In the genomic region with DNA sequence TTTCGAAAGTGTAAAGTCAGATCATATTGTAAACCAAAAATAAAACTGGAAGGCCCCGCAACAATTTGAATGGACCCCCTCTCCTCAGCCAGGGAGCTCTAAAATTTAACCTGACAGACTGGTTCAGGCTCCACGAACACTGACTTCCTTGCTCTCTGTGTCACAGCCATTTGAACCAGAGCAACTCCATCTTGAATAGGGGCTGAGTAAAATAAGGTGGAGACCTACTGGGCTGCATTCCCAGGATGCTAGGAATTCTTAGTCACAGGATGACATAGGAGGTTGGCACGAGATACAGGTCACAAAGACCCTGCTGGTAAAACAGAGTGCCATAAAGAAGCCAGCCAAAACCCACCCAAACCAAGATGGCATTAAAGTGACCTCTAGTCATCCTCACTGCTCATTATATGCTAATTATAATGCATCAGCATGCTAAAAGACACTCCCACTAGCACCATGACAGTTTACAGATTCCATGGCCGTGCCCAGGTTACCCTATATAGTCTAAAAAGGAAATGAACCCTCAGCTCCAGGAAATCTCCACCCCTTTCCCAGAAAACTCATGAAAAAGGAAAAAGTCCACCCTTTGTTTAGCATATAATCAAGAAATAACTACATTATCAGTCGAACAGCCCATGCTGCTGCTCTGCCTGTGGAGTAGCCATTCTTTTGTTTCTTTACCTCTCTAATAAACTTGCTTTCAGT, we compare ENCODE assay signal across 1 cellular context.
TF ChIP-seq lines count a peak whose summit lies in the region.

No MANE protein-coding gene starts in this region.

TF ChIP-seq in K562, 482 proteins besides CTCF, POLR2A, EP300 and RAD21 (continued from another document and continues in another):
- TF ChIP-seq, protein P1, sequence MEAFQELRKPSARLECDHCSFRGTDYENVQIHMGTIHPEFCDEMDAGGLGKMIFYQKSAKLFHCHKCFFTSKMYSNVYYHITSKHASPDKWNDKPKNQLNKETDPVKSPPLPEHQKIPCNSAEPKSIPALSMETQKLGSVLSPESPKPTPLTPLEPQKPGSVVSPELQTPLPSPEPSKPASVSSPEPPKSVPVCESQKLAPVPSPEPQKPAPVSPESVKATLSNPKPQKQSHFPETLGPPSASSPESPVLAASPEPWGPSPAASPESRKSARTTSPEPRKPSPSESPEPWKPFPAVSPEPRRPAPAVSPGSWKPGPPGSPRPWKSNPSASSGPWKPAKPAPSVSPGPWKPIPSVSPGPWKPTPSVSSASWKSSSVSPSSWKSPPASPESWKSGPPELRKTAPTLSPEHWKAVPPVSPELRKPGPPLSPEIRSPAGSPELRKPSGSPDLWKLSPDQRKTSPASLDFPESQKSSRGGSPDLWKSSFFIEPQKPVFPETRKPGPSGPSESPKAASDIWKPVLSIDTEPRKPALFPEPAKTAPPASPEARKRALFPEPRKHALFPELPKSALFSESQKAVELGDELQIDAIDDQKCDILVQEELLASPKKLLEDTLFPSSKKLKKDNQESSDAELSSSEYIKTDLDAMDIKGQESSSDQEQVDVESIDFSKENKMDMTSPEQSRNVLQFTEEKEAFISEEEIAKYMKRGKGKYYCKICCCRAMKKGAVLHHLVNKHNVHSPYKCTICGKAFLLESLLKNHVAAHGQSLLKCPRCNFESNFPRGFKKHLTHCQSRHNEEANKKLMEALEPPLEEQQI (IDR thresholded peaks at IDR 0.05), result no peak
- TF ChIP-seq CBFA2T3 (IDR thresholded peaks at IDR 0.05) (no peak), HNRNPK (IDR thresholded peaks at IDR 0.05; ENCODE audit: low read depth, low read length, poor library complexity, severe bottlenecking) (no peak), TCF7L2 (IDR thresholded peaks at IDR 0.05; ENCODE audit: low read depth, low read length) (no peak), ZNF24 (IDR thresholded peaks at IDR 0.05) (no peak), ETV1 (tag; conservative IDR thresholded peaks at IDR 0.05; ENCODE audit: low read depth) (peak; percentile 64), HDAC2 (IDR thresholded peaks at IDR 0.05) (no peak), LCOR (CRISPR knock-in tag; IDR thresholded peaks at IDR 0.05) (no peak), PHF20 (IDR thresholded peaks at IDR 0.05; ENCODE audit: partially characterized antibody) (no peak), DMBX1 (CRISPR knock-in tag; IDR thresholded peaks at IDR 0.05; ENCODE audit: borderline replicate concordance) (peak; percentile 74; the same call in 1 of the 2 replicates), HNRNPH1 (optimal IDR thresholded peaks at IDR 0.05; ENCODE audit: low read depth, low read length) (no peak), PPARD (CRISPR knock-in tag; IDR thresholded peaks at IDR 0.05) (no peak), BACH1 (tag; IDR thresholded peaks at IDR 0.05) (peak; percentile 69), NEUROD1 (IDR thresholded peaks at IDR 0.05; ENCODE audit: borderline replicate concordance, low read depth, low read length, partially characterized antibody) (no peak), ZNF41 (CRISPR knock-in tag; conservative IDR thresholded peaks at IDR 0.05) (no peak; the same call in 1 of the 2 replicates), ZNF311 (CRISPR knock-in tag; IDR thresholded peaks at IDR 0.05) (peak; percentile 81), ZNF583 (CRISPR knock-in tag; IDR thresholded peaks at IDR 0.05) (peak; percentile 43; the same call in 1 of the 2 replicates), ETS2 (tag; IDR thresholded peaks at IDR 0.05; ENCODE audit: borderline replicate concordance, poor library complexity, severe bottlenecking) (no peak), ASH1L (IDR thresholded peaks at IDR 0.05; ENCODE audit: borderline replicate concordance, low read depth, partially characterized antibody) (no peak), POLR2AphosphoS5 (IDR thresholded peaks at IDR 0.05; ENCODE audit: control insufficient read depth, insufficient read depth, low read depth, low read length) (no peak), ZNF212 (CRISPR knock-in tag; IDR thresholded peaks at IDR 0.05) (no peak), MYNN (IDR thresholded peaks at IDR 0.05) (no peak), MYNN (CRISPR knock-in tag; IDR thresholded peaks at IDR 0.05) (no peak), ZNF282 (CRISPR knock-in tag; IDR thresholded peaks at IDR 0.05) (no peak), RUNX1 (IDR thresholded peaks at IDR 0.05; ENCODE audit: low read depth) (no peak), PURB (CRISPR knock-in tag; IDR thresholded peaks at IDR 0.05; ENCODE audit: low read depth) (no peak), ZNF23 (CRISPR knock-in tag; IDR thresholded peaks at IDR 0.05) (no peak), SP2 (IDR thresholded peaks at IDR 0.05; ENCODE audit: extremely low read depth, low read depth, low read length, poor library complexity, severe bottlenecking) (no peak), SMARCB1 (IDR thresholded peaks at IDR 0.05; ENCODE audit: insufficient read length, low read depth) (no peak), CCNT2 (IDR thresholded peaks at IDR 0.05; ENCODE audit: borderline replicate concordance, extremely low read depth, insufficient read length, low read depth, low read length) (no peak), ZNF766 (CRISPR knock-in tag; conservative IDR thresholded peaks at IDR 0.05) (peak; percentile 35; the same call in 1 of the 2 replicates)
- TF ChIP-seq, protein P2, sequence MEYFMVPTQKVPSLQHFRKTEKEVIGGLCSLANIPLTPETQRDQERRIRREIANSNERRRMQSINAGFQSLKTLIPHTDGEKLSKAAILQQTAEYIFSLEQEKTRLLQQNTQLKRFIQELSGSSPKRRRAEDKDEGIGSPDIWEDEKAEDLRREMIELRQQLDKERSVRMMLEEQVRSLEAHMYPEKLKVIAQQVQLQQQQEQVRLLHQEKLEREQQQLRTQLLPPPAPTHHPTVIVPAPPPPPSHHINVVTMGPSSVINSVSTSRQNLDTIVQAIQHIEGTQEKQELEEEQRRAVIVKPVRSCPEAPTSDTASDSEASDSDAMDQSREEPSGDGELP (CRISPR knock-in tag; IDR thresholded peaks at IDR 0.05; ENCODE audit: borderline replicate concordance), result no peak
- TF ChIP-seq, protein P3, sequence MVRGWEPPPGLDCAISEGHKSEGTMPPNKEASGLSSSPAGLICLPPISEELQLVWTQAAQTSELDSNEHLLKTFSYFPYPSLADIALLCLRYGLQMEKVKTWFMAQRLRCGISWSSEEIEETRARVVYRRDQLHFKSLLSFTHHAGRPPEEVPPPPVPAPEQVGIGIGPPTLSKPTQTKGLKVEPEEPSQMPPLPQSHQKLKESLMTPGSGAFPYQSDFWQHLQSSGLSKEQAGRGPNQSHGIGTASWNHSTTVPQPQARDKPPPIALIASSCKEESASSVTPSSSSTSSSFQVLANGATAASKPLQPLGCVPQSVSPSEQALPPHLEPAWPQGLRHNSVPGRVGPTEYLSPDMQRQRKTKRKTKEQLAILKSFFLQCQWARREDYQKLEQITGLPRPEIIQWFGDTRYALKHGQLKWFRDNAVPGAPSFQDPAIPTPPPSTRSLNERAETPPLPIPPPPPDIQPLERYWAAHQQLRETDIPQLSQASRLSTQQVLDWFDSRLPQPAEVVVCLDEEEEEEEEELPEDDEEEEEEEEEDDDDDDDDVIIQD (CRISPR knock-in tag; IDR thresholded peaks at IDR 0.05), result no peak
- TF ChIP-seq, protein P4, sequence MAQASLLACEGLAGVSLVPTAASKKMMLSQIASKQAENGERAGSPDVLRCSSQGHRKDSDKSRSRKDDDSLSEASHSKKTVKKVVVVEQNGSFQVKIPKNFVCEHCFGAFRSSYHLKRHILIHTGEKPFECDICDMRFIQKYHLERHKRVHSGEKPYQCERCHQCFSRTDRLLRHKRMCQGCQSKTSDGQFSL (CRISPR knock-in tag; IDR thresholded peaks at IDR 0.05), result no peak
- TF ChIP-seq, protein P4 (tag; IDR thresholded peaks at IDR 0.05), result peak in 1 of 2 experiments; percentile 74; a peak in 1 of 4 replicates
- TF ChIP-seq, protein P5, sequence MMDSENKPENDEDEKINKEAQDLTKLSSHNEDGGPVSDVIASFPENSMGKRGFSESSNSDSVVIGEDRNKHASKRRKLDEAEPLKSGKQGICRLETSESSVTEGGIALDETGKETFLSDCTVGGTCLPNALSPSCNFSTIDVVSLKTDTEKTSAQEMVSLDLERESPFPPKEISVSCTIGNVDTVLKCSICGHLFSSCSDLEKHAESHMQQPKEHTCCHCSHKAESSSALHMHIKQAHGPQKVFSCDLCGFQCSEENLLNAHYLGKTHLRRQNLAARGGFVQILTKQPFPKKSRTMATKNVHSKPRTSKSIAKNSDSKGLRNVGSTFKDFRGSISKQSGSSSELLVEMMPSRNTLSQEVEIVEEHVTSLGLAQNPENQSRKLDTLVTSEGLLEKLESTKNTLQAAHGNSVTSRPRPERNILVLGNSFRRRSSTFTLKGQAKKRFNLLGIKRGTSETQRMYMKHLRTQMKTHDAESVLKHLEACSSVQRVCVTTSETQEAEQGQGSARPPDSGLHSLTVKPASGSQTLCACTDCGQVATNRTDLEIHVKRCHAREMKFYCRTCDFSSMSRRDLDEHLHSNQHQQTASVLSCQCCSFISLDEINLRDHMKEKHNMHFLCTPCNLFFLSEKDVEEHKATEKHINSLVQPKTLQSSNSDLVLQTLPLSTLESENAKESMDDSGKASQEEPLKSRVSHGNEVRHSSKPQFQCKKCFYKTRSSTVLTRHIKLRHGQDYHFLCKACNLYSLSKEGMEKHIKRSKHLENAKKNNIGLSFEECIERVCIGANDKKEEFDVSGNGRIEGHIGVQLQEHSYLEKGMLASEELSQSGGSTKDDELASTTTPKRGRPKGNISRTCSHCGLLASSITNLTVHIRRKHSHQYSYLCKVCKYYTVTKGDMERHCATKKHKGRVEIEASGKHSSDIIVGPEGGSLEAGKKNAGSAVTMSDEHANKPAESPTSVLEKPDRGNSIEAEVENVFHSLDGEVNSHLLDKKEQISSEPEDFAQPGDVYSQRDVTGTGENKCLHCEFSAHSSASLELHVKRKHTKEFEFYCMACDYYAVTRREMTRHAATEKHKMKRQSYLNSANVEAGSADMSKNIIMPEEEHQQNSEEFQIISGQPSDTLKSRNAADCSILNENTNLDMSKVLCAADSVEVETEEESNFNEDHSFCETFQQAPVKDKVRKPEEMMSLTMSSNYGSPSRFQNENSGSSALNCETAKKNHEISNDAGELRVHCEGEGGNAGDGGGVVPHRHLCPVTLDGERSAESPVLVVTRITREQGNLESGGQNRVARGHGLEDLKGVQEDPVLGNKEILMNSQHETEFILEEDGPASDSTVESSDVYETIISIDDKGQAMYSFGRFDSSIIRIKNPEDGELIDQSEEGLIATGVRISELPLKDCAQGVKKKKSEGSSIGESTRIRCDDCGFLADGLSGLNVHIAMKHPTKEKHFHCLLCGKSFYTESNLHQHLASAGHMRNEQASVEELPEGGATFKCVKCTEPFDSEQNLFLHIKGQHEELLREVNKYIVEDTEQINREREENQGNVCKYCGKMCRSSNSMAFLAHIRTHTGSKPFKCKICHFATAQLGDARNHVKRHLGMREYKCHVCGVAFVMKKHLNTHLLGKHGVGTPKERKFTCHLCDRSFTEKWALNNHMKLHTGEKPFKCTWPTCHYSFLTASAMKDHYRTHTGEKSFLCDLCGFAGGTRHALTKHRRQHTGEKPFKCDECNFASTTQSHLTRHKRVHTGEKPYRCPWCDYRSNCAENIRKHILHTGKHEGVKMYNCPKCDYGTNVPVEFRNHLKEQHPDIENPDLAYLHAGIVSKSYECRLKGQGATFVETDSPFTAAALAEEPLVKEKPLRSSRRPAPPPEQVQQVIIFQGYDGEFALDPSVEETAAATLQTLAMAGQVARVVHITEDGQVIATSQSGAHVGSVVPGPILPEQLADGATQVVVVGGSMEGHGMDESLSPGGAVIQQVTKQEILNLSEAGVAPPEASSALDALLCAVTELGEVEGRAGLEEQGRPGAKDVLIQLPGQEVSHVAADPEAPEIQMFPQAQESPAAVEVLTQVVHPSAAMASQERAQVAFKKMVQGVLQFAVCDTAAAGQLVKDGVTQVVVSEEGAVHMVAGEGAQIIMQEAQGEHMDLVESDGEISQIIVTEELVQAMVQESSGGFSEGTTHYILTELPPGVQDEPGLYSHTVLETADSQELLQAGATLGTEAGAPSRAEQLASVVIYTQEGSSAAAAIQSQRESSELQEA (IDR thresholded peaks at IDR 0.05; ENCODE audit: low read depth), result no peak
- TF ChIP-seq, protein P6, sequence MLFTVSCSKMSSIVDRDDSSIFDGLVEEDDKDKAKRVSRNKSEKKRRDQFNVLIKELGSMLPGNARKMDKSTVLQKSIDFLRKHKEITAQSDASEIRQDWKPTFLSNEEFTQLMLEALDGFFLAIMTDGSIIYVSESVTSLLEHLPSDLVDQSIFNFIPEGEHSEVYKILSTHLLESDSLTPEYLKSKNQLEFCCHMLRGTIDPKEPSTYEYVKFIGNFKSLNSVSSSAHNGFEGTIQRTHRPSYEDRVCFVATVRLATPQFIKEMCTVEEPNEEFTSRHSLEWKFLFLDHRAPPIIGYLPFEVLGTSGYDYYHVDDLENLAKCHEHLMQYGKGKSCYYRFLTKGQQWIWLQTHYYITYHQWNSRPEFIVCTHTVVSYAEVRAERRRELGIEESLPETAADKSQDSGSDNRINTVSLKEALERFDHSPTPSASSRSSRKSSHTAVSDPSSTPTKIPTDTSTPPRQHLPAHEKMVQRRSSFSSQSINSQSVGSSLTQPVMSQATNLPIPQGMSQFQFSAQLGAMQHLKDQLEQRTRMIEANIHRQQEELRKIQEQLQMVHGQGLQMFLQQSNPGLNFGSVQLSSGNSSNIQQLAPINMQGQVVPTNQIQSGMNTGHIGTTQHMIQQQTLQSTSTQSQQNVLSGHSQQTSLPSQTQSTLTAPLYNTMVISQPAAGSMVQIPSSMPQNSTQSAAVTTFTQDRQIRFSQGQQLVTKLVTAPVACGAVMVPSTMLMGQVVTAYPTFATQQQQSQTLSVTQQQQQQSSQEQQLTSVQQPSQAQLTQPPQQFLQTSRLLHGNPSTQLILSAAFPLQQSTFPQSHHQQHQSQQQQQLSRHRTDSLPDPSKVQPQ (CRISPR knock-in tag; IDR thresholded peaks at IDR 0.05; ENCODE audit: borderline replicate concordance), result no peak
- TF ChIP-seq, protein P7, sequence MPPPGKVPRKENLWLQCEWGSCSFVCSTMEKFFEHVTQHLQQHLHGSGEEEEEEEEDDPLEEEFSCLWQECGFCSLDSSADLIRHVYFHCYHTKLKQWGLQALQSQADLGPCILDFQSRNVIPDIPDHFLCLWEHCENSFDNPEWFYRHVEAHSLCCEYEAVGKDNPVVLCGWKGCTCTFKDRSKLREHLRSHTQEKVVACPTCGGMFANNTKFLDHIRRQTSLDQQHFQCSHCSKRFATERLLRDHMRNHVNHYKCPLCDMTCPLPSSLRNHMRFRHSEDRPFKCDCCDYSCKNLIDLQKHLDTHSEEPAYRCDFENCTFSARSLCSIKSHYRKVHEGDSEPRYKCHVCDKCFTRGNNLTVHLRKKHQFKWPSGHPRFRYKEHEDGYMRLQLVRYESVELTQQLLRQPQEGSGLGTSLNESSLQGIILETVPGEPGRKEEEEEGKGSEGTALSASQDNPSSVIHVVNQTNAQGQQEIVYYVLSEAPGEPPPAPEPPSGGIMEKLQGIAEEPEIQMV (tag; conservative IDR thresholded peaks at IDR 0.05; ENCODE audit: low read depth), result no peak
